Comparison of ENCODE assay signal across 34 cellular contexts in the genomic region with DNA sequence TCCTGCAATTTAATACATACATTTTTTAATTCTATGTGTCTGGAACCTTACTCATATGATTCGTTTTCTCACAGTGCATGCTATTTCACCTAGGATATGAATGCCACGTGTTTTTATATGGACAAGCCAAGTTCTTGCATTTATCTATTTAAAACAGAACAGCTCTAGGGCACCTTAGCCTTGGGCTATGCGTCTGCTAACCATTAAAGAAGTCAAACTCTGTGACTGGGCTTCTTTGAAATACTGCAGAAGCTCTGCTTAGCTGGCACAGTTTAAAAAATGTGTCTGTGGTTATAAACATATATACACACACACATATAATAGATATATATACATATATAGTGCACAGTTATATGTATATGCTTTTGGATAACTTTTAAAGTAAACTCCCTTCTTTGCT.
"Had no signal": no experiment of that assay in that cellular context is flagged by ENCODE, and none has a peak within 500 bp of the region (broad histone marks: within the 10 kb centered on the region; RNA-seq: fewer than 3 reads in every experiment).

No MANE protein-coding gene starts in this region.

- H3K27ac ChIP-seq: KMS-11 had no signal

- H3K36me3 ChIP-seq: MG63 had no signal

- H3K27me3 ChIP-seq: MG63 had no signal

- H3K9ac ChIP-seq: KMS-11 had no signal

- H3K9me3 ChIP-seq: MG63 had no signal

- H3K4me3 ChIP-seq: MG63 had no signal

- DNase-seq: Karpas-422, Kasumi-1, MG63, MM.1S, MV-4-11, NCI-H1048, NCI-H1092, NCI-H1092 treated with DMSO at 0.1 percent for 48 hours, NCI-H1105, NCI-H1105 treated with DMSO at 0.1 percent for 48 hours, NCI-H1417, NCI-H1417 treated with DMSO at 0.1 percent for 48 hours, NCI-H1436, NCI-H1436 treated with DMSO at 0.1 percent for 48 hours, NCI-H146, NCI-H1694, NCI-H1694 treated with DMSO at 0.1 percent for 48 hours, NCI-H187, NCI-H187 treated with DMSO at 0.1 percent for 48 hours, NCI-H1930, NCI-H2029, NCI-H2029 treated with DMSO at 0.1 percent for 48 hours, NCI-H2081, NCI-H2081 treated with DMSO at 0.1 percent for 48 hours, NCI-H2107, NCI-H2171, NCI-H2171 treated with DMSO at 0.1 percent for 48 hours, NCI-H2227 treated with DMSO at 0.1 percent for 48 hours, NCI-H226, NCI-H345, NCI-H446, NCI-H446 treated with DMSO at 0.1 percent for 48 hours, NCI-H510A had no signal
